Comparison of ENCODE assay signal across 8 cellular contexts in genomic region chr2:5696351-5696740, GRCh38. TPM values are rescaled to one million over a fixed set of nuclear protein-coding genes. Genes with fewer than 3 reads are reported as not detected.
DNase-seq lines count a peak whose midpoint lies in the region; ATAC-seq and TF ChIP-seq lines count a peak whose summit lies in the region.

No MANE protein-coding gene starts in this region.

- DNase-seq in ELF-1 (ENCODE audit: low read depth, low spot score), result peak; percentile 65
- peak; percentile 47 for DNase-seq in NCI-H1105 treated with DMSO at 0.1 percent for 48 hours (lab: John Stamatoyannopoulos, UW)
- DNase-seq in fibroblast of pulmonary artery (ENCODE audit: low read depth), result no peak
- peak; percentile 19 for DNase-seq in progenitor cell of endocrine pancreas (ENCODE audit: low spot score, unreplicated experiment)
- no peak for DNase-seq in mesenteric fat pad (ENCODE audit: low spot score)
- DNase-seq in GM10248 (ENCODE audit: extremely low spot score), result no peak

- no peaks in the 10 kb centered on the region for H3K27me3 Mint-ChIP-seq in progenitor cell of endocrine pancreas

- H3K4me3 ChIP-seq in fibroblast of pulmonary artery (replicated peaks; ENCODE audit: low read depth, low read length), result peak overlapping the region; percentile 40

- no peak for TF ChIP-seq CTCF in fibroblast of pulmonary artery (IDR thresholded peaks at IDR 0.05; ENCODE audit: low read length, missing control alignments)
- no peak for TF ChIP-seq CTCF in progenitor cell of endocrine pancreas (IDR thresholded peaks at IDR 0.05; ENCODE audit: unreplicated experiment)
- no peak for TF ChIP-seq CTCF in GM10248 (IDR thresholded peaks at IDR 0.05; ENCODE audit: control extremely low read depth, extremely low read depth, low read depth, missing control alignments)

- peak overlapping the region; percentile 100 for H3K4me3 Mint-ChIP-seq in progenitor cell of endocrine pancreas (ENCODE audit: low read depth)

- ATAC-seq in HG02610 (IDR thresholded peaks at IDR 0.05; ENCODE audit: unreplicated experiment) (no peak), GM21529 (IDR thresholded peaks at IDR 0.05; ENCODE audit: unreplicated experiment) (no peak)

- H3K36me3 Mint-ChIP-seq in progenitor cell of endocrine pancreas (ENCODE audit: insufficient read depth), result peaks cover 36% of the 10 kb centered on the region

- peaks cover 41% of the 10 kb centered on the region for H3K4me1 Mint-ChIP-seq in progenitor cell of endocrine pancreas (ENCODE audit: low read depth)

- CTCF ChIA-PET in GM10248 (lab: Yijun Ruan, JAX), result no interaction called here

- H3K9me3 Mint-ChIP-seq in progenitor cell of endocrine pancreas (ENCODE audit: low read depth), result no peaks in the 10 kb centered on the region

- POLR2A ChIA-PET in GM10248 (lab: Yijun Ruan, JAX), result no interaction called here

- H3K27ac Mint-ChIP-seq in progenitor cell of endocrine pancreas, result peak overlapping the region; percentile 98

RNA-seq across cellular contexts. Expression of gene SOX11, which starts 4.2 kb away (rescaled TPM):
- 146 and 154 TPM in 2 replicates for total RNA-seq in progenitor cell of endocrine pancreas
- total RNA-seq in mesenteric fat pad, result not detected

Comparison
In these comparisons a context has a peak if more than half of its experiments do, and no peak if none do; other contexts are left out.
1. DNase-seq: peak in ELF-1 (single experiment), NCI-H1105 treated with DMSO at 0.1 percent for 48 hours (single experiment) and progenitor cell of endocrine pancreas (single experiment); none in fibroblast of pulmonary artery (single experiment), mesenteric fat pad (single experiment) and GM10248 (single experiment).
2. RNA of gene SOX11, which starts 4.2 kb away (total RNA-seq): 146 to 154 TPM in progenitor cell of endocrine pancreas; not detected in mesenteric fat pad (single experiment); every median in the first group is over 100 times any median in the second.